1 cellular context compared by ENCODE assay signal in genomic region chr6:96795481-96795880, GRCh38.
TF ChIP-seq lines count a peak whose summit lies in the region.

No MANE protein-coding gene starts in this region.

TF ChIP-seq in GM12878, 131 proteins besides CTCF, POLR2A, EP300 and RAD21 (continued from another document):
- TF ChIP-seq ZNF592 (IDR thresholded peaks at IDR 0.05) (no peak), FOS (IDR thresholded peaks at IDR 0.05; ENCODE audit: borderline replicate concordance, extremely low read depth, insufficient read length) (no peak), POLR2AphosphoS5 (IDR thresholded peaks at IDR 0.05; ENCODE audit: low read length) (0 out of 2 replicates have a peak, but pooled peaks have one; percentile 40), CREM (IDR thresholded peaks at IDR 0.05; ENCODE audit: low read depth) (no peak), RBBP5 (conservative IDR thresholded peaks at IDR 0.05) (no peak), PAX8 (IDR thresholded peaks at IDR 0.05) (no peak), BACH1 (IDR thresholded peaks at IDR 0.05; ENCODE audit: borderline replicate concordance) (no peak; the same call in 1 of the 2 replicates), ZBTB11 (CRISPR knock-in tag; IDR thresholded peaks at IDR 0.05) (no peak), PRDM15 (CRISPR knock-in tag; IDR thresholded peaks at IDR 0.05) (no peak), WRNIP1 (IDR thresholded peaks at IDR 0.05; ENCODE audit: borderline replicate concordance, low read depth, low read length) (no peak), JUNB (IDR thresholded peaks at IDR 0.05) (0 out of 2 replicates have a peak, but pooled peaks have one; percentile 5), FOXK2 (IDR thresholded peaks at IDR 0.05) (no peak), SREBF2 (IDR thresholded peaks at IDR 0.05; ENCODE audit: low read length) (no peak), SP1 (IDR thresholded peaks at IDR 0.05; ENCODE audit: low read depth, low read length) (no peak), TARDBP (IDR thresholded peaks at IDR 0.05; ENCODE audit: borderline replicate concordance) (no peak), CUX1 (IDR thresholded peaks at IDR 0.05; ENCODE audit: insufficient replicate concordance, low read depth, low read length) (peak; percentile 89), RELB (IDR thresholded peaks at IDR 0.05; ENCODE audit: low read depth) (peak; percentile 74; the same call in 1 of the 2 replicates), SMARCA5 (IDR thresholded peaks at IDR 0.05) (no peak), IKZF1 (conservative IDR thresholded peaks at IDR 0.05) (peak; percentile 8; the same call in 1 of the 2 replicates), E4F1 (IDR thresholded peaks at IDR 0.05; ENCODE audit: borderline replicate concordance, partially characterized antibody) (no peak), HDAC2 (IDR thresholded peaks at IDR 0.05) (no peak), IKZF2 (IDR thresholded peaks at IDR 0.05) (no peak; a peak in 2 of 4 replicates), ZNF384 (IDR thresholded peaks at IDR 0.05; ENCODE audit: borderline replicate concordance, low read depth, low read length) (no peak)
